ENCODE assay signal across 8 cellular contexts in genomic region chr19:17719730-17720486, GRCh38. TPM values are rescaled to one million over a fixed set of nuclear protein-coding genes. Genes with fewer than 3 reads are reported as not detected.
DNase-seq lines count a peak whose midpoint lies in the region; ATAC-seq and TF ChIP-seq lines count a peak whose summit lies in the region.

No MANE protein-coding gene starts in this region.

- H3K36me3 Mint-ChIP-seq in T-cell: peaks cover 8% of the 10 kb centered on the region

- H3K27ac ChIP-seq in caudate nucleus (ENCODE audit: low read depth, low read length) (peak overlapping the region; percentile 56), suprapubic skin (peak overlapping the region; percentile 56)

- TF ChIP-seq EP300 in suprapubic skin (IDR thresholded peaks at IDR 0.05): no peak

- peaks cover 23% of the 10 kb centered on the region for H3K4me1 ChIP-seq in mucosa of descending colon (ENCODE audit: low read depth)
- H3K4me1 ChIP-seq in suprapubic skin: peaks cover 47% of the 10 kb centered on the region

- H3K4me3 Mint-ChIP-seq in T-cell: peak overlapping the region; percentile 84 to 97 (median 85)

- H3K27ac Mint-ChIP-seq in T-cell: peak overlapping the region; percentile 82 to 87

- H3K4me3 ChIP-seq in GM06990 (replicated peaks; ENCODE audit: low read depth, low read length) (peak overlapping the region; percentile 90), mucosa of descending colon (peak overlapping the region; percentile 90), suprapubic skin (peak overlapping the region; percentile 93)

- H3K9me3 ChIP-seq in mucosa of descending colon: no peaks in the 10 kb centered on the region
- H3K9me3 ChIP-seq in suprapubic skin: no peaks in the 10 kb centered on the region

- H3K27me3 ChIP-seq in GM06990 (replicated peaks; ENCODE audit: control insufficient read depth, insufficient read depth, low read length) (no peaks in the 10 kb centered on the region), suprapubic skin (no peaks in the 10 kb centered on the region)

- peaks cover 12% of the 10 kb centered on the region for H3K36me3 ChIP-seq in GM06990 (ENCODE audit: control insufficient read depth, insufficient read depth, low read length)
- H3K36me3 ChIP-seq in mucosa of descending colon (ENCODE audit: low read depth): no peaks in the 10 kb centered on the region
- H3K36me3 ChIP-seq in suprapubic skin: peaks cover 21% of the 10 kb centered on the region

- POLR2A ChIA-PET in T-cell (lab: Charles Lee): no interaction called here

- CTCF ChIA-PET in T-cell (lab: Charles Lee): interaction anchor here in 1 of 2 donors (1.0 kb wide), 1 partner anchor 140 kb away, joined by 5 read pairs; the partner anchor contains the start of gene RPL18A

- ATAC-seq in HG02798 (IDR thresholded peaks at IDR 0.05; ENCODE audit: poor library complexity, unreplicated experiment) (peak; percentile 30), T-cell (replicated peaks in 1 of 4) (peak; percentile 60 to 71 (median 66)), mucosa of descending colon (peak; percentile 70)

- intact Hi-C loops in mucosa of descending colon (cut with DNase I, micrococcal nuclease): loop anchor here in 1 of 2 donors (10.0 kb wide), 1 partner anchor 55 kb away; no protein-coding TSS in a partner anchor

- no peaks in the 10 kb centered on the region for H3K27me3 Mint-ChIP-seq in T-cell

- TF ChIP-seq POLR2A in suprapubic skin (IDR thresholded peaks at IDR 0.05): no peak

- peaks cover 35 to 49% (median 43%) of the 10 kb centered on the region in 3 donors for H3K4me1 Mint-ChIP-seq in T-cell

- no peak for TF ChIP-seq CTCF in GM06990 (IDR thresholded peaks at IDR 0.05; ENCODE audit: insufficient read depth, low read length, poor library complexity, severe bottlenecking)
- no peak for TF ChIP-seq CTCF in mucosa of descending colon (IDR thresholded peaks at IDR 0.05)
- no peak for TF ChIP-seq CTCF in suprapubic skin (IDR thresholded peaks at IDR 0.05)

- DNase-seq in GM06990 (ENCODE audit: extremely low read depth, insufficient read length) (no peak), T-cell (peak in 4 of 34 experiments; percentile 2 to 37 (median 12)), caudate nucleus (lab: John Stamatoyannopoulos, UW) (peak in 44 of 61 donors; percentile 9 to 83 (median 45)), mucosa of descending colon (peak; percentile 38 to 76 (median 72)), suprapubic skin (ENCODE audit: low spot score in 2 of 2) (no peak), ureter (ENCODE audit: low spot score) (no peak), NCI-H1048 (lab: John Stamatoyannopoulos, UW) (no peak)

- WGBS in suprapubic skin: 3% methylated on average over 14 of the region's 39 CpGs

- H3K9me3 Mint-ChIP-seq in T-cell: no peaks in the 10 kb centered on the region

RNA-seq across cellular contexts. Expression of gene MAP1S, which starts 0.6 kb away (rescaled TPM):
- total RNA-seq in T-cell (10 to 100 TPM; 32.8 to 78.5 (median 66.0) TPM), mucosa of descending colon (10 to 100 TPM; 42.2 to 57.2 (median 44.7) TPM), suprapubic skin (10 to 100 TPM; 16.8 to 42.5 (median 26.4) TPM), ureter (61.6 TPM)

RNA-seq across cellular contexts. Expression of gene FCHO1, which starts 31.4 kb away (rescaled TPM):
- total RNA-seq in T-cell: 100 to 1,000 TPM in 3 of 5 donors, 10 to 100 TPM in 2; 63.0 to 129 (median 118) TPM
- 1 to 10 TPM; 3.4 to 4.4 (median 4.2) TPM for total RNA-seq in mucosa of descending colon
- 10 to 100 TPM; 32.6 to 48.2 (median 35.7) TPM for total RNA-seq in suprapubic skin
- total RNA-seq in ureter: 4.8 TPM

RNA-seq across cellular contexts. Expression of gene UNC13A, which starts 31.8 kb away (rescaled TPM):
- total RNA-seq in T-cell: under 1 TPM in 4 of 5 donors, not detected in 1; 0.07 to 0.18 (median 0.13) TPM
- under 1 TPM; 0.53 to 0.85 (median 0.72) TPM for total RNA-seq in mucosa of descending colon
- total RNA-seq in suprapubic skin: under 1 TPM in 1 of 4 donors, not detected in 3; 0.16 TPM
- 1.4 TPM for total RNA-seq in ureter

Comparison
In these comparisons a context has a peak if more than half of its experiments do, and no peak if none do; other contexts are left out.
1. DNase-seq: peak in caudate nucleus (44 of 61) and mucosa of descending colon (3 of 3); none in GM06990 (single experiment), suprapubic skin (0 of 2), ureter (single experiment) and NCI-H1048 (single experiment).
2. Peak in every context shown above with its lines, with median percentiles within 50 percentile points of each other: H3K4me3 ChIP-seq and ATAC-seq.